ENCODE assay signal across 10 cellular contexts in the genomic region with DNA sequence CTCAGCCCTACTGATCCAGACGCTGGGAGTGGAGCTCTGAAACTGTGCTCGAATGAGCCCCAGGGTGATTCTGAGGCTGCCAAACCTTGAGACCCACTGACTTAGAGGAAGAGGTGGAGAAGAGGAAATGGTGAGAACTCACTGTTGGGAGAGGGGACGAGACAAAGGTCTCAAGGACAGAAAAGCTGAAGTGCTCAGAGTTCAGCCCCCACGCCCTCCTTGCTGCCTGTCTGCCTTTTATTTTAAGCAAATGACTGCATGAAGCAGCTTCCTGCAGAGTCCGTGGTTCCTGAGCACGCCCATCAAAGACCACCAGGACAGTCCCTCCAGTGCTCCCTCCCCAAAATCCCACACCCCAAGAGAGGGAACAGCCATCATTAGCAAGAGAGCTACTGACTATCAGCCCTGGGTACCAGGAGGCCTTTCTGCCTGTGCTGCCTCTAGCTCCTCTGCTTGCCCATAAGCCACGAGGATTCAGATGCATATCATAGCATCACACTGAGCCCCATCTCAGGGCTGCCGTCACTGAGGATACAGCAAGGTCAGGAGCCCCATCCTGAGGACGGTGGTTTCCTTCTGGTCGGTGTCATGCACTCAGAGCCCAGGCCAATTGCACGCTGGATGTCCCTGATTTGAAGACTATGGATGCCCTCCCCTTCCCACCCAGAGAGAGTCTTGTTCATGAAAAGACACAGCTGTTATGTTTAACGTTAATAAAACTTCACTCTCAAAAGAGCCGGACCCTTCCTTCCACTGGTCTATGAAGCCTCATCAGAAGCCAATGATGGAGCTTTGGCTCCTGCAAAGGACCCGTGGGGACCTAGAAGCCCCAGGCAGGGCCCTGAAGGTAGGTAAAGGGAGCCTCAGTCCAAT. TPM values are rescaled to one million over a fixed set of nuclear protein-coding genes. Genes with fewer than 3 reads are reported as not detected.
DNase-seq lines count a peak whose midpoint lies in the region; ATAC-seq, FAIRE-seq and TF ChIP-seq lines count a peak whose summit lies in the region.
"Had no signal": no experiment of that assay in that cellular context is flagged by ENCODE, and none has a peak within 500 bp of the region (broad histone marks: within the 10 kb centered on the region; RNA-seq: fewer than 3 reads in every experiment).

No MANE protein-coding gene starts in this region.

- H3K4me2 ChIP-seq in GM23338: peak overlapping the region; percentile 51
- H3K4me2 ChIP-seq in mammary epithelial cell (ENCODE audit: insufficient read depth, low read depth, low read length): no peak overlapping the region

- H3K27me3 ChIP-seq in GM23338 (ENCODE audit: insufficient read depth) (no peaks in the 10 kb centered on the region), endodermal cell (ENCODE audit: control insufficient read depth, insufficient read depth, low read length, poor library complexity, severe bottlenecking) (no peaks in the 10 kb centered on the region), sigmoid colon (no peaks in the 10 kb centered on the region), mammary epithelial cell (ENCODE audit: insufficient read depth, low read length) (no peaks in the 10 kb centered on the region)

- H3F3A ChIP-seq in GM23338 (replicated peaks; ENCODE audit: low read depth): peaks cover 9% of the 10 kb centered on the region

- 69 to 79% methylated on average over 11 to 14 of the region's 14 CpGs for WGBS in endodermal cell (ENCODE audit: insufficient coverage in 1 of 2, insufficient read length in 1 of 2), 2 experiments
- 49 to 65% methylated on average over 14 of the region's 14 CpGs for WGBS in sigmoid colon, 2 donors
- 90% methylated on average over 14 of the region's 14 CpGs for WGBS in mammary epithelial cell (ENCODE audit: low coverage, missing lambda C conversion rate)

- H3K4me3 Mint-ChIP-seq in GM23338 (peak overlapping the region; percentile 15; the same call in 2 of the 3 replicates), endodermal cell (no peak overlapping the region), chondrocyte (ENCODE audit: unreplicated experiment) (no peak overlapping the region)

- peaks cover 6% of the 10 kb centered on the region; the same call in 1 of the 2 replicates for H3K36me3 ChIP-seq in GM23338 (ENCODE audit: insufficient read depth)
- H3K36me3 ChIP-seq in endodermal cell (ENCODE audit: control insufficient read depth, insufficient read depth, low read length): no peaks in the 10 kb centered on the region
- no peaks in the 10 kb centered on the region for H3K36me3 ChIP-seq in sigmoid colon
- peaks cover 2% of the 10 kb centered on the region for H3K36me3 ChIP-seq in mammary epithelial cell (ENCODE audit: insufficient read depth, low read length)

- H3K9me3 ChIP-seq in endodermal cell (ENCODE audit: control insufficient read depth, low read length) (no peaks in the 10 kb centered on the region), sigmoid colon (no peaks in the 10 kb centered on the region), mammary epithelial cell (replicated peaks; ENCODE audit: insufficient read depth, low read length) (no peaks in the 10 kb centered on the region)

- no peak overlapping the region for H3K4me3 ChIP-seq in GM23338
- no peak overlapping the region for H3K4me3 ChIP-seq in endodermal cell (ENCODE audit: low read length)
- no peak overlapping the region for H3K4me3 ChIP-seq in sigmoid colon
- H3K4me3 ChIP-seq in mammary epithelial cell (replicated peaks in 1 of 3; ENCODE audit: insufficient read depth in 1 of 3, low read depth in 2 of 3, low read length in 3 of 3): no peak overlapping the region

- FAIRE-seq in H54 (lab: Jason Lieb, UNC): no peak

- H3K9ac ChIP-seq in endodermal cell (ENCODE audit: extremely low read depth, low read length, poor library complexity, severe bottlenecking) (no peak overlapping the region), mammary epithelial cell (ENCODE audit: insufficient read depth, low read length) (no peak overlapping the region)

- no peak for ATAC-seq in GM23338
- ATAC-seq: PC-3 had no signal

- H3K4me1 Mint-ChIP-seq in GM23338 (peaks cover 67% of the 10 kb centered on the region), endodermal cell (peaks cover 27% of the 10 kb centered on the region), chondrocyte (ENCODE audit: low read depth) (peaks cover 50% of the 10 kb centered on the region)

- DNase-seq in GM23338 (ENCODE audit: low spot score) (no peak), T-helper 2 cell (peak in 3 of 5 experiments; percentile 44 to 86 (median 49)), endodermal cell (no peak), sigmoid colon (no peak), mammary epithelial cell (no peak), NCI-H146 (lab: John Stamatoyannopoulos, UW) (no peak), H54 (ENCODE audit: insufficient read length, low spot score) (no peak), chondrocyte (ENCODE audit: low spot score) (no peak)
- DNase-seq: PC-3; stimulated activated CD4-positive, alpha-beta T cell treated with anti-CD3 and anti-CD28 coated beads, Interleukin-4, amount 100 ng/mL, for 4 hours had no signal

- H3K27me3 Mint-ChIP-seq in GM23338 (ENCODE audit: insufficient read depth, low read depth, poor library complexity) (peaks cover 31% of the 10 kb centered on the region), endodermal cell (ENCODE audit: insufficient read depth) (no peaks in the 10 kb centered on the region), chondrocyte (ENCODE audit: low read depth) (no peaks in the 10 kb centered on the region)

- TF ChIP-seq EP300 in sigmoid colon (IDR thresholded peaks at IDR 0.05): no peak

- no TSS peak for BruUV-seq in mammary epithelial cell (replicated peaks; lab: Mats Ljungman, UMichigan)

- H3K9me3 Mint-ChIP-seq in GM23338 (no peaks in the 10 kb centered on the region; the same call in 2 of the 3 replicates), endodermal cell (no peaks in the 10 kb centered on the region), chondrocyte (ENCODE audit: low read depth) (no peaks in the 10 kb centered on the region)

- H3K36me3 Mint-ChIP-seq in GM23338 (ENCODE audit: low read depth): peaks cover 11% of the 10 kb centered on the region; the same call in 2 of the 3 replicates
- no peaks in the 10 kb centered on the region for H3K36me3 Mint-ChIP-seq in endodermal cell (ENCODE audit: low read depth)
- H3K36me3 Mint-ChIP-seq in chondrocyte (ENCODE audit: low read depth): peaks cover 5% of the 10 kb centered on the region

- H2AFZ ChIP-seq in GM23338 (no peak overlapping the region), mammary epithelial cell (ENCODE audit: low read depth, low read length) (no peak overlapping the region)

- H3K4me1 ChIP-seq in GM23338 (ENCODE audit: insufficient read depth) (peaks cover 38% of the 10 kb centered on the region), endodermal cell (ENCODE audit: control insufficient read depth, insufficient read depth, low read length) (peaks cover 6% of the 10 kb centered on the region), sigmoid colon (peaks cover 0 to 62% (median 38%) of the 10 kb centered on the region in 4 donors), mammary epithelial cell (ENCODE audit: insufficient read depth, low read length) (peaks cover 12% of the 10 kb centered on the region)

- TF ChIP-seq POLR2A in sigmoid colon (IDR thresholded peaks at IDR 0.05): no peak
- no peak for TF ChIP-seq POLR2A in H54 (IDR thresholded peaks at IDR 0.05; ENCODE audit: low read depth, low read length)

- in situ Hi-C loops in mammary epithelial cell (cut with MboI; ENCODE audit: low sequenced_read_pairs in 2 of 2): no loop called here

- CTCF ChIA-PET in mammary epithelial cell (lab: Charles Lee; ENCODE audit: low non-redundant PET): no interaction called here

- H3K27ac ChIP-seq in GM23338 (ENCODE audit: low read depth) (no peak overlapping the region), endodermal cell (ENCODE audit: low read depth, low read length) (no peak overlapping the region), sigmoid colon (peak overlapping the region in 3 of 4 donors; percentile 7 to 88 (median 76)), mammary epithelial cell (ENCODE audit: insufficient read depth, low read depth, low read length) (no peak overlapping the region)

- peaks cover 46% of the 10 kb centered on the region for H4K20me1 ChIP-seq in GM23338 (replicated peaks; ENCODE audit: insufficient read depth)
- no peaks in the 10 kb centered on the region for H4K20me1 ChIP-seq in mammary epithelial cell (ENCODE audit: insufficient read depth, low read length)

- H3K9me2 ChIP-seq in GM23338 (ENCODE audit: insufficient read depth): no peaks in the 10 kb centered on the region

- dilution Hi-C loops in mammary epithelial cell (cut with HindIII; ENCODE audit: low sequenced_read_pairs): no loop called here

- intact Hi-C loops in sigmoid colon (cut with DNase I): no loop called here
- intact Hi-C loops in mammary epithelial cell (cut with micrococcal nuclease): no loop called here

- TF ChIP-seq CTCF in GM23338 (conservative IDR thresholded peaks at IDR 0.05; ENCODE audit: low read depth in 2 of 2) (no peak), endodermal cell (conservative IDR thresholded peaks at IDR 0.05) (peak; percentile 14), sigmoid colon (IDR thresholded peaks at IDR 0.05) (no peak), mammary epithelial cell (conservative IDR thresholded peaks at IDR 0.05 in 1 of 2, IDR thresholded peaks at IDR 0.05 in 1 of 2; ENCODE audit: extremely low read depth in 1 of 2, insufficient read depth in 1 of 2, low read depth in 1 of 2, low read length in 2 of 2) (no peak), chondrocyte (IDR thresholded peaks at IDR 0.05) (no peak)

- no peak overlapping the region for H3K27ac Mint-ChIP-seq in GM23338
- H3K27ac Mint-ChIP-seq in endodermal cell: no peak overlapping the region
- H3K27ac Mint-ChIP-seq in chondrocyte (ENCODE audit: unreplicated experiment): no peak overlapping the region

- peaks cover 68% of the 10 kb centered on the region for H3K79me2 ChIP-seq in GM23338 (replicated peaks; ENCODE audit: insufficient read depth)
- peaks cover 95% of the 10 kb centered on the region for H3K79me2 ChIP-seq in mammary epithelial cell (ENCODE audit: insufficient read depth, low read length)

RNA-seq across cellular contexts. Expression of a gene that starts 20.1 kb away (rescaled TPM):
- total RNA-seq in GM23338 (2014; rRNA removed; shearing (Covaris generic)): 111 and 117 TPM in 2 replicates
- polyA plus RNA-seq in GM23338 (2016; fragmentation: Nextera tagmentation; extraction: Ambion mirVana) (165 and 166 TPM in 2 replicates), sigmoid colon (100 to 1,000 TPM in 1 of 3 donors, 10 to 100 TPM in 2; 60.1 to 160 (median 96.6) TPM), mammary epithelial cell (190 TPM)
- total RNA-seq in endodermal cell (10 to 100 TPM; 33.4 to 34.9 TPM), sigmoid colon (10 to 100 TPM; 34.6 to 48.6 (median 37.8) TPM), mammary epithelial cell (100 to 1,000 TPM in 1 of 2 donors, 10 to 100 TPM in 1; 79.2 to 202 TPM), chondrocyte (27.4 to 57.6 TPM (median 52.8 TPM) in 3 replicates)
- polyA plus RNA-seq in endodermal cell (2013, experiment 1 of 2): 191 TPM
- 190 TPM for polyA plus RNA-seq in endodermal cell (2013, experiment 2 of 2)
- polyA minus RNA-seq in mammary epithelial cell: 217 TPM

RNA-seq across cellular contexts. Expression of a gene that starts 50.6 kb away (rescaled TPM):
- 54.6 and 70.4 TPM in 2 replicates for total RNA-seq in GM23338 (2014; rRNA removed; shearing (Covaris generic))
- 13.4 and 15.5 TPM in 2 replicates for polyA plus RNA-seq in GM23338 (2016; fragmentation: Nextera tagmentation; extraction: Ambion mirVana)
- 10 to 100 TPM; 44.2 to 59.2 TPM for total RNA-seq in endodermal cell
- polyA plus RNA-seq in endodermal cell (2013, experiment 1 of 2): 20.7 TPM
- 21.3 TPM for polyA plus RNA-seq in endodermal cell (2013, experiment 2 of 2)
- 10 to 100 TPM; 40.0 to 45.9 (median 43.3) TPM for total RNA-seq in sigmoid colon
- 10 to 100 TPM; 14.4 to 30.6 (median 15.0) TPM for polyA plus RNA-seq in sigmoid colon
- total RNA-seq in mammary epithelial cell: 100 to 1,000 TPM in 1 of 2 donors, 10 to 100 TPM in 1; 52.9 to 103 TPM
- polyA plus RNA-seq in mammary epithelial cell: 38.8 TPM
- 35.9 TPM for polyA minus RNA-seq in mammary epithelial cell
- total RNA-seq in chondrocyte: 40.2 to 43.8 TPM (median 42.4 TPM) in 3 replicates

Comparison
In these comparisons a context has a peak if more than half of its experiments do, and no peak if none do; other contexts are left out.
1. DNase-seq: peak in T-helper 2 cell (3 of 5); none in GM23338 (single experiment), endodermal cell (single experiment), sigmoid colon (single experiment), mammary epithelial cell (single experiment), NCI-H146 (single experiment), H54 (single experiment) and chondrocyte (single experiment).
2. H3K27ac ChIP-seq: peak in sigmoid colon (3 of 4); none in GM23338 (single experiment), endodermal cell (single experiment) and mammary epithelial cell (single experiment).